12 cellular contexts compared by ENCODE assay signal in genomic region chr1:1419363-1419811, GRCh38. TPM values are rescaled to one million over a fixed set of nuclear protein-coding genes. Genes with fewer than 3 reads are reported as not detected.
DNase-seq lines count a peak whose midpoint lies in the region; ATAC-seq, FAIRE-seq and TF ChIP-seq lines count a peak whose summit lies in the region.
"Had no signal": no experiment of that assay in that cellular context is flagged by ENCODE, and none has a peak within 500 bp of the region (broad histone marks: within the 10 kb centered on the region; RNA-seq: fewer than 3 reads in every experiment).

No MANE protein-coding gene starts in this region.

- WGBS in GM23248 (ENCODE audit: low coverage in 1 of 2, low lambda C conversion rate in 2 of 2, missing lambda C conversion rate in 2 of 2), 2 experiments: 82 to 84% methylated on average over 20 to 21 of the region's 21 CpGs

- FAIRE-seq in kidney (lab: Jason Lieb, UNC): no peak

- peak overlapping the region; percentile 68 for H2AFZ ChIP-seq in GM23248

- no peaks in the 10 kb centered on the region for H3K36me3 ChIP-seq in GM23248 (ENCODE audit: low read depth)
- no peaks in the 10 kb centered on the region for H3K36me3 ChIP-seq in colonic mucosa
- H3K36me3 ChIP-seq in kidney (ENCODE audit: control insufficient read depth in 1 of 2, insufficient read depth in 2 of 2, low read length in 2 of 2): no peaks in the 10 kb centered on the region

- H3F3A ChIP-seq in GM23248 (ENCODE audit: insufficient read depth): no peaks in the 10 kb centered on the region

- no peak for ATAC-seq in activated T-helper 17 cell treated with anti-CD3 and anti-CD28 coated beads, Interleukin-2, amount 50 U/mL, for 72 hours (replicated peaks)
- ATAC-seq in HG03432 (IDR thresholded peaks at IDR 0.05; ENCODE audit: unreplicated experiment): no peak

- TF ChIP-seq CTCF in colonic mucosa (IDR thresholded peaks at IDR 0.05) (no peak), kidney (IDR thresholded peaks at IDR 0.05; ENCODE audit: borderline replicate concordance, extremely low read depth, insufficient read depth) (no peak)

- H3K4me3 ChIP-seq in GM23248 (no peak overlapping the region), colonic mucosa (peak overlapping the region; percentile 22), kidney (ENCODE audit: low read length in 2 of 2) (peak overlapping the region in 1 of 2 donors; percentile 39), skin epidermis (peak overlapping the region in 3 of 7 experiments; percentile 21 to 44 (median 23))

- H3K27ac Mint-ChIP-seq in activated T-helper 17 cell treated with anti-CD3 and anti-CD28 coated beads, Interleukin-2, amount 50 U/mL, for 72 hours: no peak overlapping the region
- H3K27ac Mint-ChIP-seq: activated B cell treated with CpG ODN at 0.5 μM for 24 hours; activated T-cell treated with anti-CD3 and anti-CD28 coated beads, Interleukin-2, amount 50 U/mL, for 72 hours; CD4-positive, alpha-beta memory T cell had no signal

- no peaks in the 10 kb centered on the region for H4K20me1 ChIP-seq in GM23248 (ENCODE audit: insufficient read depth)

- peaks cover 7% of the 10 kb centered on the region for H3K4me1 Mint-ChIP-seq in activated T-helper 17 cell treated with anti-CD3 and anti-CD28 coated beads, Interleukin-2, amount 50 U/mL, for 72 hours

- in situ Hi-C loops in GM23248 (cut with MboI): no loop called here

- intact Hi-C loops in colonic mucosa (cut with DNase I) (no loop called here), kidney (cut with DNase I) (no loop called here)

- peak overlapping the region; percentile 46; the same call in 1 of the 2 replicates for H3K9ac ChIP-seq in GM23248
- peak overlapping the region in 1 of 2 donors; percentile 66 for H3K9ac ChIP-seq in colonic mucosa (ENCODE audit: low read depth in 2 of 2, low read length in 2 of 2)
- no peak overlapping the region for H3K9ac ChIP-seq in kidney (ENCODE audit: low read length in 2 of 2)

- no peak overlapping the region for H3K4me2 ChIP-seq in GM23248 (ENCODE audit: unreplicated experiment)

- H3K4me1 ChIP-seq in GM23248 (ENCODE audit: insufficient read depth) (no peaks in the 10 kb centered on the region), colonic mucosa (no peaks in the 10 kb centered on the region), kidney (ENCODE audit: control insufficient read depth in 1 of 2, insufficient read depth in 1 of 2, low read depth in 1 of 2, low read length in 2 of 2) (peaks cover 0 to 6% of the 10 kb centered on the region in 2 donors)

- no peaks in the 10 kb centered on the region for H3K27me3 ChIP-seq in GM23248 (replicated peaks; ENCODE audit: insufficient read depth)
- H3K27me3 ChIP-seq in colonic mucosa: no peaks in the 10 kb centered on the region

- no peak overlapping the region for H3K4me3 Mint-ChIP-seq in activated T-helper 17 cell treated with anti-CD3 and anti-CD28 coated beads, Interleukin-2, amount 50 U/mL, for 72 hours
- H3K4me3 Mint-ChIP-seq: activated B cell treated with CpG ODN at 0.5 μM for 24 hours; activated T-cell treated with anti-CD3 and anti-CD28 coated beads, Interleukin-2, amount 50 U/mL, for 72 hours; CD4-positive, alpha-beta memory T cell had no signal

- no peaks in the 10 kb centered on the region for H3K9me2 ChIP-seq in GM23248 (ENCODE audit: insufficient read depth)

- H3K27me3 Mint-ChIP-seq in activated T-helper 17 cell treated with anti-CD3 and anti-CD28 coated beads, Interleukin-2, amount 50 U/mL, for 72 hours: peaks cover 7% of the 10 kb centered on the region

- no peaks in the 10 kb centered on the region for H3K9me3 Mint-ChIP-seq in activated T-helper 17 cell treated with anti-CD3 and anti-CD28 coated beads, Interleukin-2, amount 50 U/mL, for 72 hours
- H3K9me3 Mint-ChIP-seq: activated B cell treated with CpG ODN at 0.5 μM for 24 hours; activated T-cell treated with anti-CD3 and anti-CD28 coated beads, Interleukin-2, amount 50 U/mL, for 72 hours; CD4-positive, alpha-beta memory T cell had no signal

- no peak for DNase-seq in GM23248
- no peak for DNase-seq in colonic mucosa
- DNase-seq in kidney: peak; percentile 73
- no peak for DNase-seq in activated CD8-positive, alpha-beta memory T cell treated with anti-CD3 and anti-CD28 coated beads, Interleukin-2, amount 50 U/mL, for 48 hours
- no peak for DNase-seq in hepatic stellate cell (ENCODE audit: low spot score)
- DNase-seq: activated B cell treated with CpG ODN at 0.5 μM for 24 hours; activated T-cell treated with anti-CD3 and anti-CD28 coated beads, Interleukin-2, amount 50 U/mL, for 72 hours had no signal

- no peaks in the 10 kb centered on the region for H3K79me2 ChIP-seq in GM23248 (ENCODE audit: insufficient read depth)

- no peak overlapping the region for H3K27ac ChIP-seq in GM23248
- H3K27ac ChIP-seq in colonic mucosa: peak overlapping the region; percentile 40
- H3K27ac ChIP-seq in kidney (ENCODE audit: low read depth in 2 of 2, low read length in 2 of 2): peak overlapping the region in 1 of 2 donors; percentile 37
- H3K27ac ChIP-seq in skin epidermis: peak overlapping the region in 15 of 21 experiments; percentile 26 to 79 (median 72)

- no peaks in the 10 kb centered on the region for H3K36me3 Mint-ChIP-seq in activated T-helper 17 cell treated with anti-CD3 and anti-CD28 coated beads, Interleukin-2, amount 50 U/mL, for 72 hours (ENCODE audit: low read depth)
- H3K36me3 Mint-ChIP-seq: CD4-positive, alpha-beta memory T cell had no signal

- H3K9me3 ChIP-seq in GM23248 (ENCODE audit: low read depth) (no peaks in the 10 kb centered on the region), colonic mucosa (no peaks in the 10 kb centered on the region), kidney (ENCODE audit: control insufficient read depth in 1 of 2, low read length in 2 of 2) (no peaks in the 10 kb centered on the region)

RNA-seq across cellular contexts. Expression of gene ANKRD65, which starts 1.7 kb away (rescaled TPM):
- 0.51 and 0.97 TPM in 2 replicates for total RNA-seq in GM23248 (2014; rRNA removed; shearing (Covaris generic))
- polyA plus RNA-seq in GM23248 (2016; fragmentation: Nextera tagmentation; extraction: Ambion mirVana) (0.44 and 0.70 TPM in 2 replicates), kidney (ENCODE audit: insufficient read depth, low read depth, low replicate concordance) (7.1 TPM)
- total RNA-seq in colonic mucosa (1 to 10 TPM in 1 of 2 donors, under 1 TPM in 1; 0.57 to 2.0 TPM), kidney (5.2 TPM)
- total RNA-seq in activated T-helper 17 cell treated with anti-CD3 and anti-CD28 coated beads, Interleukin-2, amount 50 U/mL, for 72 hours: not detected
- total RNA-seq: CD4-positive, alpha-beta memory T cell had no signal
- polyA plus RNA-seq: CD4-positive, alpha-beta memory T cell had no signal

RNA-seq across cellular contexts. Expression of gene MRPL20, which starts 12.3 kb away (rescaled TPM):
- 88.9 and 105 TPM in 2 replicates for total RNA-seq in GM23248 (2014; rRNA removed; shearing (Covaris generic))
- polyA plus RNA-seq in GM23248 (2016; fragmentation: Nextera tagmentation; extraction: Ambion mirVana): 176 and 181 TPM in 2 replicates
- total RNA-seq in colonic mucosa: 100 to 1,000 TPM in 1 of 2 donors, 10 to 100 TPM in 1; 88.1 to 143 TPM
- total RNA-seq in kidney: 103 TPM
- 221 TPM for polyA plus RNA-seq in kidney (ENCODE audit: insufficient read depth, low read depth, low replicate concordance)
- 100 to 1,000 TPM in 1 of 2 donors, 10 to 100 TPM in 1; 57.7 to 147 TPM for total RNA-seq in activated T-helper 17 cell treated with anti-CD3 and anti-CD28 coated beads, Interleukin-2, amount 50 U/mL, for 72 hours

RNA-seq across cellular contexts. Expression of gene VWA1, which starts 16.1 kb away (rescaled TPM):
- 1.4 and 2.3 TPM in 2 replicates for total RNA-seq in GM23248 (2014; rRNA removed; shearing (Covaris generic))
- polyA plus RNA-seq in GM23248 (2016; fragmentation: Nextera tagmentation; extraction: Ambion mirVana) (0.60 and 1.3 TPM in 2 replicates), kidney (ENCODE audit: insufficient read depth, low read depth, low replicate concordance) (103 TPM)
- total RNA-seq in colonic mucosa (10 to 100 TPM; 43.5 to 74.0 TPM), kidney (116 TPM)
- 1 to 10 TPM in 1 of 2 donors, under 1 TPM in 1; 0.84 to 6.2 TPM for total RNA-seq in activated T-helper 17 cell treated with anti-CD3 and anti-CD28 coated beads, Interleukin-2, amount 50 U/mL, for 72 hours
- total RNA-seq: activated B cell treated with CpG ODN at 0.5 μM for 24 hours; CD4-positive, alpha-beta memory T cell had no signal
- polyA plus RNA-seq: CD4-positive, alpha-beta memory T cell had no signal

RNA-seq across cellular contexts. Expression of gene CCNL2, which starts 20.3 kb away (rescaled TPM):
- 150 and 185 TPM in 2 replicates for total RNA-seq in GM23248 (2014; rRNA removed; shearing (Covaris generic))
- polyA plus RNA-seq in GM23248 (2016; fragmentation: Nextera tagmentation; extraction: Ambion mirVana): 151 and 199 TPM in 2 replicates
- 100 to 1,000 TPM in 1 of 2 donors, 10 to 100 TPM in 1; 92.3 to 104 TPM for total RNA-seq in colonic mucosa
- total RNA-seq in kidney: 199 TPM
- 72.0 TPM for polyA plus RNA-seq in kidney (ENCODE audit: insufficient read depth, low read depth, low replicate concordance)
- 100 to 1,000 TPM; 103 to 107 TPM for total RNA-seq in activated T-helper 17 cell treated with anti-CD3 and anti-CD28 coated beads, Interleukin-2, amount 50 U/mL, for 72 hours

RNA-seq across cellular contexts. Expression of gene ATAD3C, which starts 30.1 kb away (rescaled TPM):
- not detected in 2 replicates for total RNA-seq in GM23248 (2014; rRNA removed; shearing (Covaris generic))
- polyA plus RNA-seq in GM23248 (2016; fragmentation: Nextera tagmentation; extraction: Ambion mirVana) (0.51 TPM in 1 of 2 replicates, not detected in the other), kidney (ENCODE audit: insufficient read depth, low read depth, low replicate concordance) (14.3 TPM)
- total RNA-seq in colonic mucosa (under 1 TPM; 0.16 to 0.64 TPM), kidney (10.0 TPM)
- 1 to 10 TPM; 1.4 to 2.1 TPM for total RNA-seq in activated T-helper 17 cell treated with anti-CD3 and anti-CD28 coated beads, Interleukin-2, amount 50 U/mL, for 72 hours
- total RNA-seq: cerebellum had no signal

Comparison
In these comparisons a context has a peak if more than half of its experiments do, and no peak if none do; other contexts are left out.
1. RNA of gene VWA1, which starts 16.1 kb away (total RNA-seq): 116 TPM in kidney (single experiment) and 43.5 to 74.0 TPM in colonic mucosa; 0.84 to 6.2 TPM in activated T-helper 17 cell treated with anti-CD3 and anti-CD28 coated beads, Interleukin-2, amount 50 U/mL, for 72 hours and 1.4 to 2.3 TPM in GM23248; every median in the first group is over 4 times any median in the second.